Comparison of ENCODE assay signal across 12 cellular contexts in genomic region chr22:19577422-19577966, GRCh38. TPM values are rescaled to one million over a fixed set of nuclear protein-coding genes. Genes with fewer than 3 reads are reported as not detected.
DNase-seq lines count a peak whose midpoint lies in the region; ATAC-seq, FAIRE-seq and TF ChIP-seq lines count a peak whose summit lies in the region.
"Had no signal": no experiment of that assay in that cellular context is flagged by ENCODE, and none has a peak within 500 bp of the region (broad histone marks: within the 10 kb centered on the region; RNA-seq: fewer than 3 reads in every experiment).

No MANE protein-coding gene starts in this region.

- H3K36me3 ChIP-seq in pancreas, result no peaks in the 10 kb centered on the region

- H3K9me3 Mint-ChIP-seq in activated T-cell treated with anti-CD3 and anti-CD28 coated beads, Interleukin-2, amount 50 U/mL, for 72 hours, result no peaks in the 10 kb centered on the region
- H3K9me3 Mint-ChIP-seq in activated CD4-positive, alpha-beta memory T cell treated with anti-CD3 and anti-CD28 coated beads, Interleukin-2, amount 10 ng/mL, durations not matched to agents 7 days and 5 days, result no peaks in the 10 kb centered on the region
- H3K9me3 Mint-ChIP-seq in glutamatergic neuron (ENCODE audit: unreplicated experiment), result no peaks in the 10 kb centered on the region
- no peaks in the 10 kb centered on the region for H3K9me3 Mint-ChIP-seq in stimulated activated effector memory CD8-positive, alpha-beta T cell treated with anti-CD3 and anti-CD28 coated beads, Interleukin-12 subunit alpha, Interleukin-12 subunit beta, amount 100 ng/mL, for 72 hours

- no peak overlapping the region for H3K4me3 ChIP-seq in pancreas

- H3K4me1 Mint-ChIP-seq in activated T-cell treated with anti-CD3 and anti-CD28 coated beads, Interleukin-2, amount 50 U/mL, for 72 hours (ENCODE audit: low read depth), result peaks cover 52% of the 10 kb centered on the region
- H3K4me1 Mint-ChIP-seq in activated CD4-positive, alpha-beta memory T cell treated with anti-CD3 and anti-CD28 coated beads, Interleukin-2, amount 10 ng/mL, durations not matched to agents 7 days and 5 days, result peaks cover 44% of the 10 kb centered on the region
- H3K4me1 Mint-ChIP-seq in glutamatergic neuron (ENCODE audit: low read depth, unreplicated experiment), result peaks cover 12% of the 10 kb centered on the region
- peaks cover 33% of the 10 kb centered on the region for H3K4me1 Mint-ChIP-seq in stimulated activated effector memory CD8-positive, alpha-beta T cell treated with anti-CD3 and anti-CD28 coated beads, Interleukin-12 subunit alpha, Interleukin-12 subunit beta, amount 100 ng/mL, for 72 hours

- H3K36me3 Mint-ChIP-seq in activated T-cell treated with anti-CD3 and anti-CD28 coated beads, Interleukin-2, amount 50 U/mL, for 72 hours (ENCODE audit: insufficient read depth in 2 of 2), result no peaks in the 10 kb centered on the region
- H3K36me3 Mint-ChIP-seq in activated CD4-positive, alpha-beta memory T cell treated with anti-CD3 and anti-CD28 coated beads, Interleukin-2, amount 10 ng/mL, durations not matched to agents 7 days and 5 days (ENCODE audit: low read depth), result no peaks in the 10 kb centered on the region
- no peaks in the 10 kb centered on the region for H3K36me3 Mint-ChIP-seq in glutamatergic neuron (ENCODE audit: unreplicated experiment)
- H3K36me3 Mint-ChIP-seq in stimulated activated effector memory CD8-positive, alpha-beta T cell treated with anti-CD3 and anti-CD28 coated beads, Interleukin-12 subunit alpha, Interleukin-12 subunit beta, amount 100 ng/mL, for 72 hours, result no peaks in the 10 kb centered on the region
- H3K36me3 Mint-ChIP-seq: naive B cell had no signal

- H3K27me3 Mint-ChIP-seq in activated T-cell treated with anti-CD3 and anti-CD28 coated beads, Interleukin-2, amount 50 U/mL, for 72 hours (ENCODE audit: low read depth), result no peaks in the 10 kb centered on the region
- H3K27me3 Mint-ChIP-seq in activated CD4-positive, alpha-beta memory T cell treated with anti-CD3 and anti-CD28 coated beads, Interleukin-2, amount 10 ng/mL, durations not matched to agents 7 days and 5 days, result peaks cover 4% of the 10 kb centered on the region
- H3K27me3 Mint-ChIP-seq in glutamatergic neuron (ENCODE audit: unreplicated experiment), result no peaks in the 10 kb centered on the region

- POLR2A ChIA-PET in activated CD4-positive, alpha-beta memory T cell treated with anti-CD3 and anti-CD28 coated beads, Interleukin-2, amount 10 ng/mL, durations not matched to agents 7 days and 5 days (lab: Charles Lee), result interaction anchor here (1.1 kb wide), 1 partner anchor 98 kb away, joined by 4 read pairs; the partner anchor contains the start of gene CDC45

- intact Hi-C loops in pancreas (cut with DNase I), result no loop called here

- 56 to 58% methylated on average over 10 of the region's 10 CpGs for WGBS in pancreas, 2 donors

- peak overlapping the region; percentile 80 for H3K27ac Mint-ChIP-seq in activated T-cell treated with anti-CD3 and anti-CD28 coated beads, Interleukin-2, amount 50 U/mL, for 72 hours
- H3K27ac Mint-ChIP-seq in activated CD4-positive, alpha-beta memory T cell treated with anti-CD3 and anti-CD28 coated beads, Interleukin-2, amount 10 ng/mL, durations not matched to agents 7 days and 5 days, result peak overlapping the region; percentile 77
- no peak overlapping the region for H3K27ac Mint-ChIP-seq in glutamatergic neuron (ENCODE audit: unreplicated experiment)
- H3K27ac Mint-ChIP-seq in stimulated activated effector memory CD8-positive, alpha-beta T cell treated with anti-CD3 and anti-CD28 coated beads, Interleukin-12 subunit alpha, Interleukin-12 subunit beta, amount 100 ng/mL, for 72 hours, result peak overlapping the region; percentile 37
- H3K27ac Mint-ChIP-seq: naive B cell had no signal

- FAIRE-seq in pancreas (lab: Jason Lieb, UNC), result no peak

- no peak for TF ChIP-seq CTCF in glutamatergic neuron (IDR thresholded peaks at IDR 0.05; ENCODE audit: partially characterized antibody, unreplicated experiment)
- no peak for TF ChIP-seq CTCF in pancreas (IDR thresholded peaks at IDR 0.05)

- no peak overlapping the region for H3K27ac ChIP-seq in pancreas

- no peaks in the 10 kb centered on the region for H3K4me1 ChIP-seq in pancreas

- DNase-seq in activated T-cell treated with anti-CD3 and anti-CD28 coated beads, Interleukin-2, amount 50 U/mL, for 72 hours, result no peak
- DNase-seq in activated T-cell treated with anti-CD3 and anti-CD28 coated beads, Interleukin-2, amount 50 U/mL, for 48 hours, result no peak
- DNase-seq in activated CD4-positive, alpha-beta memory T cell treated with anti-CD3 and anti-CD28 coated beads, Interleukin-2, amount 10 ng/mL, durations not matched to agents 7 days and 5 days, result no peak
- DNase-seq in glutamatergic neuron, result no peak
- no peak for DNase-seq in stimulated activated effector memory CD8-positive, alpha-beta T cell treated with anti-CD3 and anti-CD28 coated beads, Interleukin-12 subunit alpha, Interleukin-12 subunit beta, amount 100 ng/mL, for 72 hours (ENCODE audit: low spot score in 2 of 2)
- DNase-seq in pancreas, result no peak
- DNase-seq: DND-41, naive B cell, NCI-H2107, T1000 had no signal

- ATAC-seq in activated T-cell treated with anti-CD3 and anti-CD28 coated beads, Interleukin-2, amount 50 U/mL, for 72 hours (replicated peaks in 1 of 2), result no peak
- ATAC-seq in stimulated activated effector memory CD8-positive, alpha-beta T cell treated with anti-CD3 and anti-CD28 coated beads, Interleukin-12 subunit alpha, Interleukin-12 subunit beta, amount 100 ng/mL, for 72 hours, result no peak
- ATAC-seq in pancreas, result no peak
- no peak for ATAC-seq in HG03159 (IDR thresholded peaks at IDR 0.05; ENCODE audit: unreplicated experiment)
- no peak for ATAC-seq in GM19463 (IDR thresholded peaks at IDR 0.05; ENCODE audit: unreplicated experiment)

- H3K27me3 ChIP-seq in pancreas, result no peaks in the 10 kb centered on the region

- H3K9me3 ChIP-seq in pancreas, result no peaks in the 10 kb centered on the region

- H3K4me3 Mint-ChIP-seq in activated T-cell treated with anti-CD3 and anti-CD28 coated beads, Interleukin-2, amount 50 U/mL, for 72 hours, result peak overlapping the region; percentile 62 to 72
- H3K4me3 Mint-ChIP-seq in activated CD4-positive, alpha-beta memory T cell treated with anti-CD3 and anti-CD28 coated beads, Interleukin-2, amount 10 ng/mL, durations not matched to agents 7 days and 5 days, result peak overlapping the region; percentile 18
- peak overlapping the region; percentile 4 for H3K4me3 Mint-ChIP-seq in glutamatergic neuron (ENCODE audit: unreplicated experiment)
- peak overlapping the region; percentile 36 for H3K4me3 Mint-ChIP-seq in stimulated activated effector memory CD8-positive, alpha-beta T cell treated with anti-CD3 and anti-CD28 coated beads, Interleukin-12 subunit alpha, Interleukin-12 subunit beta, amount 100 ng/mL, for 72 hours
- H3K4me3 Mint-ChIP-seq: naive B cell had no signal

- CTCF ChIA-PET in activated CD4-positive, alpha-beta memory T cell treated with anti-CD3 and anti-CD28 coated beads, Interleukin-2, amount 10 ng/mL, durations not matched to agents 7 days and 5 days (lab: Charles Lee), result interaction anchor here (1.0 kb wide), 1 partner anchor 15 kb away, joined by 3 read pairs; no protein-coding TSS in a partner anchor

RNA-seq across cellular contexts. Expression of gene CLDN5, which starts 53.3 kb away (rescaled TPM):
- under 1 TPM; 0.30 to 0.36 TPM for total RNA-seq in activated T-cell treated with anti-CD3 and anti-CD28 coated beads, Interleukin-2, amount 50 U/mL, for 72 hours
- total RNA-seq in activated CD4-positive, alpha-beta memory T cell treated with anti-CD3 and anti-CD28 coated beads, Interleukin-2, amount 10 ng/mL, durations not matched to agents 7 days and 5 days, result under 1 TPM in 1 of 2 experiments, not detected in 1; 0.38 TPM
- total RNA-seq in glutamatergic neuron (ENCODE audit: unreplicated experiment) (7.4 TPM), pancreas (1 to 10 TPM; 3.5 to 7.7 (median 6.4) TPM)
- 10 to 100 TPM; 44.7 to 47.3 TPM for polyA plus RNA-seq in pancreas

Comparison
In these comparisons a context has a peak if more than half of its experiments do, and no peak if none do; other contexts are left out.
1. H3K4me3 Mint-ChIP-seq: peak in every context shown above with its lines; median percentile 67 in activated T-cell treated with anti-CD3 and anti-CD28 coated beads, Interleukin-2, amount 50 U/mL, for 72 hours; 36 in stimulated activated effector memory CD8-positive, alpha-beta T cell treated with anti-CD3 and anti-CD28 coated beads, Interleukin-12 subunit alpha, Interleukin-12 subunit beta, amount 100 ng/mL, for 72 hours; 18 in activated CD4-positive, alpha-beta memory T cell treated with anti-CD3 and anti-CD28 coated beads, Interleukin-2, amount 10 ng/mL, durations not matched to agents 7 days and 5 days; 4 in glutamatergic neuron.